Comparison of ENCODE assay signal across 1 cellular context in the genomic region with DNA sequence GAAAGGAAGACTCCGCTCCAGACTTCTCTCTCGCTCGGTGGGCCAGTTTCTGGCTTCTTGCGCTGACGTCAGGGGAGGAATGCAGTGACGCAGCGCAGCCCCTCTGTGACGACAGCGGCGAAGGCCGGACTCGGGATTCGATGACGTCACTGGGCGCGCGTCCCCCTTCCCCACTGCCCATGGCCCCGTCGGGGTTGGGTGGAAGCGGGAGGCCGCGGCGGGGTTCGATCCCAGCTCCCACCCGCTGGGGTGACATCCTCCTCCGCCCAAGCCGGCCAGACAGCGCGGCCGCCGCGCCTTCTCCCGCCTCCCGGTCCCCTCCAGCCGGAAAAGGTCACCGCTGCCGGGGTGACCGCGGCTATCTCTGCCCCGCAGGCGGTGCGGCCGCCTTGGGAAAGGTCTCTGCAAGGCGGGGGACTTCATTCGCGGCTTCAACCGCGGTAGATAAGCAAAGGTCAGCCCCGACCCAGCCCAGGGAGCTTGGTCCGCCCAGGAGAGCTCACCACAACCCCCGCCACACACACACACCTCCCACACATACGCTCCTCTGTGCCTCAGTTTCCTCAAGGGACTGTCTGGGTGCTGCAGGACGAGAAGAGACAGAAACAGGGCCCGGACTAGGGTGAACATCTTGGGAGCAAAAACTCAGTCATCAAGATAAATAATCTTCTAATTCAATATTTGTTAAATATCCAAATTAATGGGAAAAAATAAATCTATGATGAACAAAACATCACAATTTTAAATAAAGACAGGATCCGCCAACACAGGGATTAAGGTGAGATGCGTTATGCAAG.
TF ChIP-seq lines count a peak whose summit lies in the region.

No MANE protein-coding gene starts in this region.

TF ChIP-seq in K562, 482 proteins besides CTCF, POLR2A, EP300 and RAD21 (continued from another document and continues in another):
- TF ChIP-seq, protein P1, sequence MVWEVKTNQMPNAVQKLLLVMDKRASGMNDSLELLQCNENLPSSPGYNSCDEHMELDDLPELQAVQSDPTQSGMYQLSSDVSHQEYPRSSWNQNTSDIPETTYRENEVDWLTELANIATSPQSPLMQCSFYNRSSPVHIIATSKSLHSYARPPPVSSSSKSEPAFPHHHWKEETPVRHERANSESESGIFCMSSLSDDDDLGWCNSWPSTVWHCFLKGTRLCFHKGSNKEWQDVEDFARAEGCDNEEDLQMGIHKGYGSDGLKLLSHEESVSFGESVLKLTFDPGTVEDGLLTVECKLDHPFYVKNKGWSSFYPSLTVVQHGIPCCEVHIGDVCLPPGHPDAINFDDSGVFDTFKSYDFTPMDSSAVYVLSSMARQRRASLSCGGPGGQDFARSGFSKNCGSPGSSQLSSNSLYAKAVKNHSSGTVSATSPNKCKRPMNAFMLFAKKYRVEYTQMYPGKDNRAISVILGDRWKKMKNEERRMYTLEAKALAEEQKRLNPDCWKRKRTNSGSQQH (CRISPR knock-in tag; IDR thresholded peaks at IDR 0.05), result peak; percentile 77; the same call in 1 of the 2 replicates
- TF ChIP-seq HMG20B (CRISPR knock-in tag; IDR thresholded peaks at IDR 0.05) (no peak), NFIC (IDR thresholded peaks at IDR 0.05) (peak; percentile 89), ZNF274 (IDR thresholded peaks at IDR 0.05; ENCODE audit: borderline replicate concordance, low read depth, low read length) (peak; percentile 81; the same call in 1 of the 2 replicates), FOXA3 (CRISPR knock-in tag; conservative IDR thresholded peaks at IDR 0.05 in 1 of 2, IDR thresholded peaks at IDR 0.05 in 1 of 2) (no peak), ESRRB (CRISPR knock-in tag; IDR thresholded peaks at IDR 0.05; ENCODE audit: borderline replicate concordance) (no peak), GTF2A2 (tag; IDR thresholded peaks at IDR 0.05) (no peak), NFE2 (IDR thresholded peaks at IDR 0.05; ENCODE audit: low read depth) (peak; percentile 35; the same call in 1 of the 2 replicates), MCM7 (IDR thresholded peaks at IDR 0.05) (no peak), TOE1 (IDR thresholded peaks at IDR 0.05; ENCODE audit: borderline replicate concordance) (peak; percentile 87), TOE1 (CRISPR knock-in tag; IDR thresholded peaks at IDR 0.05; ENCODE audit: borderline replicate concordance, low read depth) (no peak), ZNF76 (CRISPR knock-in tag; IDR thresholded peaks at IDR 0.05; ENCODE audit: borderline replicate concordance) (0 out of 2 replicates have a peak, but pooled peaks have one; percentile 75), ZNF589 (CRISPR knock-in tag; IDR thresholded peaks at IDR 0.05; ENCODE audit: low read depth) (peak; percentile 97), KHSRP (IDR thresholded peaks at IDR 0.05) (peak; percentile 99), E2F3 (CRISPR knock-in tag; IDR thresholded peaks at IDR 0.05) (peak; percentile 46; the same call in 1 of the 2 replicates), TEAD1 (CRISPR knock-in tag; IDR thresholded peaks at IDR 0.05) (peak; percentile 62 to 85; a peak in 3 of 4 replicates), CBX1 (IDR thresholded peaks at IDR 0.05; ENCODE audit: low read depth) (peak; percentile 95; the same call in 1 of the 2 replicates), PHF20 (IDR thresholded peaks at IDR 0.05; ENCODE audit: partially characterized antibody) (peak; percentile 75), PHF21A (IDR thresholded peaks at IDR 0.05; ENCODE audit: borderline replicate concordance, low read depth) (peak; percentile 87; the same call in 1 of the 2 replicates), TBP (optimal IDR thresholded peaks at IDR 0.05; ENCODE audit: low read depth, low read length) (peak; percentile 12), ZKSCAN8 (CRISPR knock-in tag; IDR thresholded peaks at IDR 0.05) (no peak), WHSC1 (IDR thresholded peaks at IDR 0.05; ENCODE audit: low read length) (no peak), SUPT5H (IDR thresholded peaks at IDR 0.05) (peak; percentile 63; the same call in 1 of the 2 replicates), KLF1 (tag; IDR thresholded peaks at IDR 0.05) (peak; percentile 87), BCL6 (CRISPR knock-in tag; IDR thresholded peaks at IDR 0.05) (no peak), COPS2 (conservative IDR thresholded peaks at IDR 0.05) (no peak), ZBED1 (IDR thresholded peaks at IDR 0.05) (peak; percentile 92), HDAC2 (IDR thresholded peaks at IDR 0.05) (peak; percentile 95), SMAD1 (IDR thresholded peaks at IDR 0.05; ENCODE audit: low read depth, low read length, partially characterized antibody) (peak; percentile 81), PHB2 (IDR thresholded peaks at IDR 0.05; ENCODE audit: low read depth) (peak; percentile 92)
- TF ChIP-seq, protein P2, sequence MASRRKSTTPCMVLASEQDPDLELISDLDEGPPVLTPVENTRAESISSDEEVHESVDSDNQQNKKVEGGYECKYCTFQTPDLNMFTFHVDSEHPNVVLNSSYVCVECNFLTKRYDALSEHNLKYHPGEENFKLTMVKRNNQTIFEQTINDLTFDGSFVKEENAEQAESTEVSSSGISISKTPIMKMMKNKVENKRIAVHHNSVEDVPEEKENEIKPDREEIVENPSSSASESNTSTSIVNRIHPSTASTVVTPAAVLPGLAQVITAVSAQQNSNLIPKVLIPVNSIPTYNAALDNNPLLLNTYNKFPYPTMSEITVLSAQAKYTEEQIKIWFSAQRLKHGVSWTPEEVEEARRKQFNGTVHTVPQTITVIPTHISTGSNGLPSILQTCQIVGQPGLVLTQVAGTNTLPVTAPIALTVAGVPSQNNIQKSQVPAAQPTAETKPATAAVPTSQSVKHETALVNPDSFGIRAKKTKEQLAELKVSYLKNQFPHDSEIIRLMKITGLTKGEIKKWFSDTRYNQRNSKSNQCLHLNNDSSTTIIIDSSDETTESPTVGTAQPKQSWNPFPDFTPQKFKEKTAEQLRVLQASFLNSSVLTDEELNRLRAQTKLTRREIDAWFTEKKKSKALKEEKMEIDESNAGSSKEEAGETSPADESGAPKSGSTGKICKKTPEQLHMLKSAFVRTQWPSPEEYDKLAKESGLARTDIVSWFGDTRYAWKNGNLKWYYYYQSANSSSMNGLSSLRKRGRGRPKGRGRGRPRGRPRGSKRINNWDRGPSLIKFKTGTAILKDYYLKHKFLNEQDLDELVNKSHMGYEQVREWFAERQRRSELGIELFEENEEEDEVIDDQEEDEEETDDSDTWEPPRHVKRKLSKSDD (conservative IDR thresholded peaks at IDR 0.05; ENCODE audit: low read length), result no peak
- TF ChIP-seq, protein P3, sequence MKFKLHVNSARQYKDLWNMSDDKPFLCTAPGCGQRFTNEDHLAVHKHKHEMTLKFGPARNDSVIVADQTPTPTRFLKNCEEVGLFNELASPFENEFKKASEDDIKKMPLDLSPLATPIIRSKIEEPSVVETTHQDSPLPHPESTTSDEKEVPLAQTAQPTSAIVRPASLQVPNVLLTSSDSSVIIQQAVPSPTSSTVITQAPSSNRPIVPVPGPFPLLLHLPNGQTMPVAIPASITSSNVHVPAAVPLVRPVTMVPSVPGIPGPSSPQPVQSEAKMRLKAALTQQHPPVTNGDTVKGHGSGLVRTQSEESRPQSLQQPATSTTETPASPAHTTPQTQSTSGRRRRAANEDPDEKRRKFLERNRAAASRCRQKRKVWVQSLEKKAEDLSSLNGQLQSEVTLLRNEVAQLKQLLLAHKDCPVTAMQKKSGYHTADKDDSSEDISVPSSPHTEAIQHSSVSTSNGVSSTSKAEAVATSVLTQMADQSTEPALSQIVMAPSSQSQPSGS (CRISPR knock-in tag; IDR thresholded peaks at IDR 0.05), result peak; percentile 100
- TF ChIP-seq, protein P4, sequence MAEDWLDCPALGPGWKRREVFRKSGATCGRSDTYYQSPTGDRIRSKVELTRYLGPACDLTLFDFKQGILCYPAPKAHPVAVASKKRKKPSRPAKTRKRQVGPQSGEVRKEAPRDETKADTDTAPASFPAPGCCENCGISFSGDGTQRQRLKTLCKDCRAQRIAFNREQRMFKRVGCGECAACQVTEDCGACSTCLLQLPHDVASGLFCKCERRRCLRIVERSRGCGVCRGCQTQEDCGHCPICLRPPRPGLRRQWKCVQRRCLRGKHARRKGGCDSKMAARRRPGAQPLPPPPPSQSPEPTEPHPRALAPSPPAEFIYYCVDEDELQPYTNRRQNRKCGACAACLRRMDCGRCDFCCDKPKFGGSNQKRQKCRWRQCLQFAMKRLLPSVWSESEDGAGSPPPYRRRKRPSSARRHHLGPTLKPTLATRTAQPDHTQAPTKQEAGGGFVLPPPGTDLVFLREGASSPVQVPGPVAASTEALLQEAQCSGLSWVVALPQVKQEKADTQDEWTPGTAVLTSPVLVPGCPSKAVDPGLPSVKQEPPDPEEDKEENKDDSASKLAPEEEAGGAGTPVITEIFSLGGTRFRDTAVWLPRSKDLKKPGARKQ (CRISPR knock-in tag; IDR thresholded peaks at IDR 0.05), result no peak
- TF ChIP-seq, protein P5, sequence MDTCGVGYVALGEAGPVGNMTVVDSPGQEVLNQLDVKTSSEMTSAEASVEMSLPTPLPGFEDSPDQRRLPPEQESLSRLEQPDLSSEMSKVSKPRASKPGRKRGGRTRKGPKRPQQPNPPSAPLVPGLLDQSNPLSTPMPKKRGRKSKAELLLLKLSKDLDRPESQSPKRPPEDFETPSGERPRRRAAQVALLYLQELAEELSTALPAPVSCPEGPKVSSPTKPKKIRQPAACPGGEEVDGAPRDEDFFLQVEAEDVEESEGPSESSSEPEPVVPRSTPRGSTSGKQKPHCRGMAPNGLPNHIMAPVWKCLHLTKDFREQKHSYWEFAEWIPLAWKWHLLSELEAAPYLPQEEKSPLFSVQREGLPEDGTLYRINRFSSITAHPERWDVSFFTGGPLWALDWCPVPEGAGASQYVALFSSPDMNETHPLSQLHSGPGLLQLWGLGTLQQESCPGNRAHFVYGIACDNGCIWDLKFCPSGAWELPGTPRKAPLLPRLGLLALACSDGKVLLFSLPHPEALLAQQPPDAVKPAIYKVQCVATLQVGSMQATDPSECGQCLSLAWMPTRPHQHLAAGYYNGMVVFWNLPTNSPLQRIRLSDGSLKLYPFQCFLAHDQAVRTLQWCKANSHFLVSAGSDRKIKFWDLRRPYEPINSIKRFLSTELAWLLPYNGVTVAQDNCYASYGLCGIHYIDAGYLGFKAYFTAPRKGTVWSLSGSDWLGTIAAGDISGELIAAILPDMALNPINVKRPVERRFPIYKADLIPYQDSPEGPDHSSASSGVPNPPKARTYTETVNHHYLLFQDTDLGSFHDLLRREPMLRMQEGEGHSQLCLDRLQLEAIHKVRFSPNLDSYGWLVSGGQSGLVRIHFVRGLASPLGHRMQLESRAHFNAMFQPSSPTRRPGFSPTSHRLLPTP (IDR thresholded peaks at IDR 0.05; ENCODE audit: borderline replicate concordance, extremely low read depth, insufficient read length), result peak; percentile 96
- TF ChIP-seq, protein P6, sequence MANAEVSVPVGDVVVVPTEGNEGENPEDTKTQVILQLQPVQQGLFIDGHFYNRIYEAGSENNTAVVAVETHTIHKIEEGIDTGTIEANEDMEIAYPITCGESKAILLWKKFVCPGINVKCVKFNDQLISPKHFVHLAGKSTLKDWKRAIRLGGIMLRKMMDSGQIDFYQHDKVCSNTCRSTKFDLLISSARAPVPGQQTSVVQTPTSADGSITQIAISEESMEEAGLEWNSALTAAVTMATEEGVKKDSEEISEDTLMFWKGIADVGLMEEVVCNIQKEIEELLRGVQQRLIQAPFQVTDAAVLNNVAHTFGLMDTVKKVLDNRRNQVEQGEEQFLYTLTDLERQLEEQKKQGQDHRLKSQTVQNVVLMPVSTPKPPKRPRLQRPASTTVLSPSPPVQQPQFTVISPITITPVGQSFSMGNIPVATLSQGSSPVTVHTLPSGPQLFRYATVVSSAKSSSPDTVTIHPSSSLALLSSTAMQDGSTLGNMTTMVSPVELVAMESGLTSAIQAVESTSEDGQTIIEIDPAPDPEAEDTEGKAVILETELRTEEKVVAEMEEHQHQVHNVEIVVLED (CRISPR knock-in tag; IDR thresholded peaks at IDR 0.05), result peak; percentile 60
- TF ChIP-seq, protein P7, sequence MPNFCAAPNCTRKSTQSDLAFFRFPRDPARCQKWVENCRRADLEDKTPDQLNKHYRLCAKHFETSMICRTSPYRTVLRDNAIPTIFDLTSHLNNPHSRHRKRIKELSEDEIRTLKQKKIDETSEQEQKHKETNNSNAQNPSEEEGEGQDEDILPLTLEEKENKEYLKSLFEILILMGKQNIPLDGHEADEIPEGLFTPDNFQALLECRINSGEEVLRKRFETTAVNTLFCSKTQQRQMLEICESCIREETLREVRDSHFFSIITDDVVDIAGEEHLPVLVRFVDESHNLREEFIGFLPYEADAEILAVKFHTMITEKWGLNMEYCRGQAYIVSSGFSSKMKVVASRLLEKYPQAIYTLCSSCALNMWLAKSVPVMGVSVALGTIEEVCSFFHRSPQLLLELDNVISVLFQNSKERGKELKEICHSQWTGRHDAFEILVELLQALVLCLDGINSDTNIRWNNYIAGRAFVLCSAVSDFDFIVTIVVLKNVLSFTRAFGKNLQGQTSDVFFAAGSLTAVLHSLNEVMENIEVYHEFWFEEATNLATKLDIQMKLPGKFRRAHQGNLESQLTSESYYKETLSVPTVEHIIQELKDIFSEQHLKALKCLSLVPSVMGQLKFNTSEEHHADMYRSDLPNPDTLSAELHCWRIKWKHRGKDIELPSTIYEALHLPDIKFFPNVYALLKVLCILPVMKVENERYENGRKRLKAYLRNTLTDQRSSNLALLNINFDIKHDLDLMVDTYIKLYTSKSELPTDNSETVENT (CRISPR knock-in tag; IDR thresholded peaks at IDR 0.05), result no peak; the same call in 1 of the 2 replicates
- TF ChIP-seq, protein P8, sequence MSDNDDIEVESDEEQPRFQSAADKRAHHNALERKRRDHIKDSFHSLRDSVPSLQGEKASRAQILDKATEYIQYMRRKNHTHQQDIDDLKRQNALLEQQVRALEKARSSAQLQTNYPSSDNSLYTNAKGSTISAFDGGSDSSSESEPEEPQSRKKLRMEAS (CRISPR knock-in tag; IDR thresholded peaks at IDR 0.05), result peak; percentile 89
- TF ChIP-seq, protein P9, sequence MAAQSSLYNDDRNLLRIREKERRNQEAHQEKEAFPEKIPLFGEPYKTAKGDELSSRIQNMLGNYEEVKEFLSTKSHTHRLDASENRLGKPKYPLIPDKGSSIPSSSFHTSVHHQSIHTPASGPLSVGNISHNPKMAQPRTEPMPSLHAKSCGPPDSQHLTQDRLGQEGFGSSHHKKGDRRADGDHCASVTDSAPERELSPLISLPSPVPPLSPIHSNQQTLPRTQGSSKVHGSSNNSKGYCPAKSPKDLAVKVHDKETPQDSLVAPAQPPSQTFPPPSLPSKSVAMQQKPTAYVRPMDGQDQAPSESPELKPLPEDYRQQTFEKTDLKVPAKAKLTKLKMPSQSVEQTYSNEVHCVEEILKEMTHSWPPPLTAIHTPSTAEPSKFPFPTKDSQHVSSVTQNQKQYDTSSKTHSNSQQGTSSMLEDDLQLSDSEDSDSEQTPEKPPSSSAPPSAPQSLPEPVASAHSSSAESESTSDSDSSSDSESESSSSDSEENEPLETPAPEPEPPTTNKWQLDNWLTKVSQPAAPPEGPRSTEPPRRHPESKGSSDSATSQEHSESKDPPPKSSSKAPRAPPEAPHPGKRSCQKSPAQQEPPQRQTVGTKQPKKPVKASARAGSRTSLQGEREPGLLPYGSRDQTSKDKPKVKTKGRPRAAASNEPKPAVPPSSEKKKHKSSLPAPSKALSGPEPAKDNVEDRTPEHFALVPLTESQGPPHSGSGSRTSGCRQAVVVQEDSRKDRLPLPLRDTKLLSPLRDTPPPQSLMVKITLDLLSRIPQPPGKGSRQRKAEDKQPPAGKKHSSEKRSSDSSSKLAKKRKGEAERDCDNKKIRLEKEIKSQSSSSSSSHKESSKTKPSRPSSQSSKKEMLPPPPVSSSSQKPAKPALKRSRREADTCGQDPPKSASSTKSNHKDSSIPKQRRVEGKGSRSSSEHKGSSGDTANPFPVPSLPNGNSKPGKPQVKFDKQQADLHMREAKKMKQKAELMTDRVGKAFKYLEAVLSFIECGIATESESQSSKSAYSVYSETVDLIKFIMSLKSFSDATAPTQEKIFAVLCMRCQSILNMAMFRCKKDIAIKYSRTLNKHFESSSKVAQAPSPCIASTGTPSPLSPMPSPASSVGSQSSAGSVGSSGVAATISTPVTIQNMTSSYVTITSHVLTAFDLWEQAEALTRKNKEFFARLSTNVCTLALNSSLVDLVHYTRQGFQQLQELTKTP (IDR thresholded peaks at IDR 0.05; ENCODE audit: low read depth in 1 of 2, partially characterized antibody in 2 of 2), result peak; percentile 85 to 87
